ENCODE assay signal across 8 cellular contexts in genomic region chr11:72111803-72112540, GRCh38. TPM values are rescaled to one million over a fixed set of nuclear protein-coding genes. Genes with fewer than 3 reads are reported as not detected.
A peak's percentile ranks its signal among the peaks of the same experiment; 100 is the strongest.
DNase-seq lines count a peak whose midpoint lies in the region; ATAC-seq and TF ChIP-seq lines count a peak whose summit lies in the region.

No MANE protein-coding gene starts in this region.

- CTCF ChIA-PET in activated B cell treated with CpG ODN at 0.5 μM for 24 hours (lab: Charles Lee) = interaction anchor here (1.7 kb wide), 1 partner anchor 87 kb away, joined by 5 read pairs; no protein-coding TSS in a partner anchor

- POLR2A ChIA-PET in activated B cell treated with CpG ODN at 0.5 μM for 24 hours (lab: Charles Lee) = interaction anchor here (0.5 to 3.1 kb wide), 15 partner anchors 10 to 760 kb away, joined by 3 to 34 read pairs (median 7); partner anchors contain the start of genes INPPL1, LAMTOR1, RNF121 and XNDC1N

- H3K27me3 Mint-ChIP-seq in activated B cell treated with CpG ODN at 0.5 μM for 24 hours = peaks cover 12% of the 10 kb centered on the region

- H3K36me3 ChIP-seq in kidney epithelial cell (ENCODE audit: control insufficient read depth, insufficient read depth, low read length) = no peaks in the 10 kb centered on the region

- intact Hi-C loops in activated B cell treated with CpG ODN at 0.5 μM for 24 hours (cut with micrococcal nuclease) = loop anchor here (1.0 to 5.0 kb wide), 7 partner anchors 9 to 325 kb away; partner anchors contain the start of genes CLPB, LAMTOR1, LRRC51 and NUMA1

- H3K27me3 ChIP-seq in kidney epithelial cell (ENCODE audit: control insufficient read depth, insufficient read depth, low read length) = no peaks in the 10 kb centered on the region

- peak; percentile 86 for DNase-seq in AG20443 (ENCODE audit: low spot score)
- DNase-seq in NCI-H226 = peak; percentile 98
- no peak for DNase-seq in activated B cell treated with CpG ODN at 0.5 μM for 24 hours
- DNase-seq in choroid plexus epithelial cell (ENCODE audit: low read depth) = peak; percentile 100
- peak; percentile 99 for DNase-seq in kidney epithelial cell (ENCODE audit: low read depth)
- DNase-seq in stimulated activated CD4-positive, alpha-beta T cell treated with anti-CD3 and anti-CD28 coated beads, Interleukin-15, amount 100 ng/mL, for 48 hours (ENCODE audit: low read depth in 2 of 2) = peak; percentile 80 to 82

- no peaks in the 10 kb centered on the region for H3K9me3 Mint-ChIP-seq in activated B cell treated with CpG ODN at 0.5 μM for 24 hours

- H3K27ac Mint-ChIP-seq in activated B cell treated with CpG ODN at 0.5 μM for 24 hours = peak overlapping the region; percentile 100

- peaks cover 25% of the 10 kb centered on the region for H3K4me1 Mint-ChIP-seq in activated B cell treated with CpG ODN at 0.5 μM for 24 hours

- no peak for TF ChIP-seq CTCF in activated B cell treated with CpG ODN at 0.5 μM for 24 hours (IDR thresholded peaks at IDR 0.05)
- no peak for TF ChIP-seq CTCF in choroid plexus epithelial cell (conservative IDR thresholded peaks at IDR 0.05; ENCODE audit: low read depth, low read length)
- no peak for TF ChIP-seq CTCF in kidney epithelial cell (IDR thresholded peaks at IDR 0.05; ENCODE audit: insufficient read depth, low read length, poor library complexity, severe bottlenecking)

- H3K4me3 Mint-ChIP-seq in activated B cell treated with CpG ODN at 0.5 μM for 24 hours = peak overlapping the region; percentile 97

- peak overlapping the region; percentile 87 for H3K4me3 ChIP-seq in choroid plexus epithelial cell (ENCODE audit: low read depth, low read length)
- H3K4me3 ChIP-seq in kidney epithelial cell (ENCODE audit: low read depth, low read length) = peak overlapping the region; percentile 55

- peaks cover 27% of the 10 kb centered on the region for H3K36me3 Mint-ChIP-seq in activated B cell treated with CpG ODN at 0.5 μM for 24 hours (ENCODE audit: low read depth)

- ATAC-seq in GM19023 (IDR thresholded peaks at IDR 0.05; ENCODE audit: unreplicated experiment) (peak; percentile 88), HG03196 (IDR thresholded peaks at IDR 0.05; ENCODE audit: unreplicated experiment) (peak; percentile 86), activated B cell treated with CpG ODN at 0.5 μM for 24 hours (ENCODE audit: low read depth) (peak; percentile 90)

RNA-seq across cellular contexts. Expression of gene ANAPC15, which starts 0.5 kb away (rescaled TPM):
- total RNA-seq in activated B cell treated with CpG ODN at 0.5 μM for 24 hours (44.4 and 56.3 TPM in 2 replicates), kidney epithelial cell (31.7 and 31.8 TPM in 2 replicates)

RNA-seq across cellular contexts. Expression of gene TOMT, which starts 6.2 kb away (rescaled TPM):
- total RNA-seq in activated B cell treated with CpG ODN at 0.5 μM for 24 hours = not detected in 2 replicates
- not detected in 2 replicates for total RNA-seq in kidney epithelial cell

RNA-seq across cellular contexts. Expression of gene LAMTOR1, which starts 8.9 kb away (rescaled TPM):
- total RNA-seq in activated B cell treated with CpG ODN at 0.5 μM for 24 hours = 87.2 and 87.6 TPM in 2 replicates
- 201 and 207 TPM in 2 replicates for total RNA-seq in kidney epithelial cell

RNA-seq across cellular contexts. Expression of gene FOLR3, which starts 23.6 kb away (rescaled TPM):
- total RNA-seq in activated B cell treated with CpG ODN at 0.5 μM for 24 hours (not detected in 2 replicates), kidney epithelial cell (0.34 TPM in 1 of 2 replicates, not detected in the other)

RNA-seq across cellular contexts. Expression of gene LRRC51, which starts 31.3 kb away (rescaled TPM):
- 4.1 and 4.5 TPM in 2 replicates for total RNA-seq in activated B cell treated with CpG ODN at 0.5 μM for 24 hours
- 5.7 and 7.3 TPM in 2 replicates for total RNA-seq in kidney epithelial cell
